Comparison of ENCODE assay signal across 12 cellular contexts in the genomic region with DNA sequence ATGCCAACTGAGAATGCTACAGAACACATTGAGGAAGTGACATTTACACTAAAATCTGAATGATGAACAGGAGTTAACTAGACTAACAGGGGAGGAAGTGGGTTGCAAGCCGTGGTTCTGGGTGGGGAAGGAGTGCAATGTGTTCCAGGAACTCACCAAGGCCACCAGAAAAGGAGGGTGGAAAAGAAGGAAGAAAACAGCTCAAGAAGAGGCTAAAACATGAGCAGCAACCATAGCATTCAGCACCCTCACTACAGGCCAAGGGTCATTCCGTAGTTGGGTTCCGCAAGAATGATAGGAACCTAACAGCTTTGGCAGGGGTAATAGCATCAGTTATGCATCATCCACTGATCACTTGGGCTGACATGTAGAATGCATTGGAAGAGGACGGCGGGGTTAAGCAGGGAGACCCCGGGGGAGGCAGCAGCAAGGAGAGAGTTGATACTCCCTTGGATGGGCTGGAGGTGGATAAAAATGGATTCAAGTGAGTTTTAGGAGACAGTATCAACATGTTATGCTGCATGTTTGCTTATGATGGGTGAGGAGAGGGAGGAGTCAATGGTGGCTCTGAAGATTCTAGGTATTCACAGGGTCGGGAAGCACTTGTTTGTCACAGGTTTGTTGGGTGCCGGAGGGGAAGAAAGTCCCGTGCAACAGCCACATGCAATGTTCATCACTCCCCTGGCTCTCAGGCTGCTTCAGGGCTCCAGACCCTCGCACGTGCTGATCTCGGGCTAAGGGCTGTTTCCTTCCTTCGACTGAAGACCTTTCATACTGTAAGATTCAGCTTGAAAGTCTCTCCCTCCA. TPM values are rescaled to one million over a fixed set of nuclear protein-coding genes. Genes with fewer than 3 reads are reported as not detected.
A peak's percentile ranks its signal among the peaks of the same experiment; 100 is the strongest.
DNase-seq lines count a peak whose midpoint lies in the region; TF ChIP-seq lines count a peak whose summit lies in the region.
"Had no signal": no experiment of that assay in that cellular context is flagged by ENCODE, and none has a peak within 500 bp of the region (broad histone marks: within the 10 kb centered on the region; RNA-seq: fewer than 3 reads in every experiment).

No MANE protein-coding gene starts in this region.

- H3K4me1 ChIP-seq in colonic mucosa, result peaks cover 3% of the 10 kb centered on the region
- H3K4me1 ChIP-seq in BE2C, result no peaks in the 10 kb centered on the region
- H3K4me1 ChIP-seq: pancreas, testis had no signal

- H3K9me3 ChIP-seq in colonic mucosa, result no peaks in the 10 kb centered on the region
- H3K9me3 ChIP-seq in BE2C, result no peaks in the 10 kb centered on the region
- H3K9me3 ChIP-seq: pancreas, testis had no signal

- H3K27ac ChIP-seq in colonic mucosa, result peak overlapping the region; percentile 34
- H3K27ac ChIP-seq: pancreas, testis had no signal

- intact Hi-C loops in colonic mucosa (cut with DNase I), result no loop called here

- no peaks in the 10 kb centered on the region for H3K36me3 ChIP-seq in colonic mucosa
- no peaks in the 10 kb centered on the region for H3K36me3 ChIP-seq in BE2C
- H3K36me3 ChIP-seq: pancreas had no signal

- no peak overlapping the region for H3K4me3 ChIP-seq in colonic mucosa
- no peak overlapping the region for H3K4me3 ChIP-seq in BE2C (ENCODE audit: low read depth, low read length)
- H3K4me3 ChIP-seq: pancreas, testis had no signal

- no peak overlapping the region for H3K9ac ChIP-seq in colonic mucosa (ENCODE audit: low read depth in 2 of 2, low read length in 2 of 2)

- peak in 4 of 6 experiments; percentile 3 to 65 (median 58) for DNase-seq in stimulated activated naive CD4-positive, alpha-beta T cell (lab: John Stamatoyannopoulos, UW)
- DNase-seq in stimulated activated naive CD4-positive, alpha-beta T cell treated with Interleukin-2 at 50 U/mL for 16 hours (lab: John Stamatoyannopoulos, UW), result no peak
- DNase-seq in SKM-1 treated with dmso at 0.1 percent for 144 hours (lab: John Stamatoyannopoulos, UW; ENCODE audit: unreplicated experiment) (peak; percentile 96), colonic mucosa (no peak), BE2C (no peak), OCI-M2 (lab: John Stamatoyannopoulos, UW; ENCODE audit: unreplicated experiment) (no peak), RKO (ENCODE audit: low spot score) (no peak), GM19240 (ENCODE audit: insufficient read length, low spot score) (no peak)
- DNase-seq: MM.1S, NCI-H510A treated with DMSO at 0.1 percent for 48 hours, pancreas, testis had no signal

- no peaks in the 10 kb centered on the region for H3K27me3 ChIP-seq in colonic mucosa
- H3K27me3 ChIP-seq in BE2C, result no peaks in the 10 kb centered on the region
- H3K27me3 ChIP-seq: pancreas, testis had no signal

- TF ChIP-seq CTCF in colonic mucosa (IDR thresholded peaks at IDR 0.05), result no peak
- no peak for TF ChIP-seq CTCF in BE2C (IDR thresholded peaks at IDR 0.05; ENCODE audit: low read depth, low read length)

RNA-seq across cellular contexts. Expression of a gene that starts 53.2 kb away (rescaled TPM):
- total RNA-seq in colonic mucosa, result 10 to 100 TPM in 1 of 2 donors, 1 to 10 TPM in 1; 2.9 to 13.8 TPM
- not detected for polyA plus RNA-seq in BE2C (2012; ENCODE audit: insufficient read depth, insufficient read length, low read depth)

Comparison
In these comparisons a context has a peak if more than half of its experiments do, and no peak if none do; other contexts are left out.
1. DNase-seq: peak in stimulated activated naive CD4-positive, alpha-beta T cell (4 of 6) and SKM-1 treated with dmso at 0.1 percent for 144 hours (single experiment); none in stimulated activated naive CD4-positive, alpha-beta T cell treated with Interleukin-2 at 50 U/mL for 16 hours (single experiment), colonic mucosa (single experiment), BE2C (single experiment), OCI-M2 (single experiment), RKO (single experiment) and GM19240 (single experiment).